ENCODE assay signal across 7 cellular contexts in genomic region chr5:75716715-75717081, GRCh38. TPM values are rescaled to one million over a fixed set of nuclear protein-coding genes. Genes with fewer than 3 reads are reported as not detected.
DNase-seq lines count a peak whose midpoint lies in the region; ATAC-seq, FAIRE-seq and TF ChIP-seq lines count a peak whose summit lies in the region.

No MANE protein-coding gene starts in this region.

- TF ChIP-seq CTCF in PC-3 (conservative IDR thresholded peaks at IDR 0.05; ENCODE audit: low read depth, low read length) (no peak), endothelial cell of umbilical vein (IDR thresholded peaks at IDR 0.05; ENCODE audit: extremely low read depth in 1 of 2, insufficient read depth in 1 of 2, low read depth in 1 of 2, low read length in 2 of 2) (no peak), ovary (IDR thresholded peaks at IDR 0.05) (no peak)

- H3K9me3 ChIP-seq in PC-3 (ENCODE audit: low read length) (no peaks in the 10 kb centered on the region), endothelial cell of umbilical vein (replicated peaks; ENCODE audit: control insufficient read depth, insufficient read depth, low read length) (no peaks in the 10 kb centered on the region), ovary (no peaks in the 10 kb centered on the region)

- H3K4me1 ChIP-seq in PC-3 (ENCODE audit: insufficient read depth, low read length) (peaks cover 6% of the 10 kb centered on the region), endothelial cell of umbilical vein (ENCODE audit: control insufficient read depth, extremely low read depth, insufficient read depth, low read length) (peaks cover 7% of the 10 kb centered on the region), ovary (ENCODE audit: insufficient read depth) (no peaks in the 10 kb centered on the region)

- TF ChIP-seq EP300 in ovary (IDR thresholded peaks at IDR 0.05) = no peak

- H3K4me3 ChIP-seq in PC-3 (ENCODE audit: low read length) (peak overlapping the region; percentile 96), endothelial cell of umbilical vein (replicated peaks in 1 of 3; ENCODE audit: insufficient read depth in 1 of 3, low read depth in 1 of 3, low read length in 3 of 3) (peak overlapping the region; percentile 49 to 88 (median 86)), ovary (peak overlapping the region; percentile 93)

- peak overlapping the region; percentile 78 for H2AFZ ChIP-seq in PC-3 (ENCODE audit: low read length)
- H2AFZ ChIP-seq in endothelial cell of umbilical vein (ENCODE audit: low read depth, low read length) = peak overlapping the region; percentile 79

- H3K79me2 ChIP-seq in PC-3 (ENCODE audit: low read length) = peaks cover 52% of the 10 kb centered on the region
- H3K79me2 ChIP-seq in endothelial cell of umbilical vein (ENCODE audit: control insufficient read depth, insufficient read depth, low read length) = peaks cover 15% of the 10 kb centered on the region

- intact Hi-C loops in PC-3 (cut with micrococcal nuclease) = no loop called here
- intact Hi-C loops in endothelial cell of umbilical vein (cut with micrococcal nuclease) = loop anchor here (1.0 to 10.0 kb wide), 6 partner anchors 150 to 662 kb away; partner anchors contain the start of genes ANKRD31, CERT1, GCNT4 and POLK
- intact Hi-C loops in ovary (cut with DNase I) = no loop called here

- TF ChIP-seq POLR2A in endothelial cell of umbilical vein (IDR thresholded peaks at IDR 0.05; ENCODE audit: low read depth, low read length) = no peak
- no peak for TF ChIP-seq POLR2A in ovary (IDR thresholded peaks at IDR 0.05)

- 0 to 2% (median 1%) methylated on average over 7 of the region's 7 CpGs for WGBS in ovary, 3 donors

- H3F3A ChIP-seq in PC-3 (ENCODE audit: low read length, unreplicated experiment) = no peaks in the 10 kb centered on the region

- H3K9me1 ChIP-seq in endothelial cell of umbilical vein (replicated peaks; ENCODE audit: control insufficient read depth, extremely low read depth, insufficient read depth, low read length) = no peaks in the 10 kb centered on the region

- H3K36me3 ChIP-seq in PC-3 (ENCODE audit: low read depth, low read length) (peaks cover 2% of the 10 kb centered on the region; the same call in 1 of the 2 replicates), endothelial cell of umbilical vein (ENCODE audit: control insufficient read depth in 2 of 2, extremely low read depth in 1 of 2, insufficient read depth in 2 of 2, low read length in 2 of 2) (peaks cover 0 to 2% of the 10 kb centered on the region in 2 experiments), ovary (no peaks in the 10 kb centered on the region)

- H3K4me2 ChIP-seq in PC-3 (ENCODE audit: low read length) (peak overlapping the region; percentile 90), endothelial cell of umbilical vein (ENCODE audit: insufficient read depth, low read length) (peak overlapping the region; percentile 86)

- no peak for FAIRE-seq in endothelial cell of umbilical vein (lab: Jason Lieb, UNC)

- DNase-seq in HEK293T (ENCODE audit: extremely low spot score) (peak; percentile 21), PC-3 (no peak), endothelial cell of umbilical vein (ENCODE audit: low read depth, low spot score) (no peak), ovary (no peak), cortex of kidney (lab: John Stamatoyannopoulos, UW) (no peak), KBM-7 (no peak)

- H3K9ac ChIP-seq in PC-3 (ENCODE audit: low read length) = peak overlapping the region; percentile 85
- peak overlapping the region; percentile 61 for H3K9ac ChIP-seq in endothelial cell of umbilical vein (replicated peaks; ENCODE audit: extremely low read depth, insufficient read depth, low read length)

- ATAC-seq in GM18861 (IDR thresholded peaks at IDR 0.05; ENCODE audit: unreplicated experiment) (peak; percentile 13), PC-3 (peak; percentile 22)

- no peaks in the 10 kb centered on the region for H3K9me2 ChIP-seq in PC-3 (replicated peaks; ENCODE audit: low read length)

- H3K27me3 ChIP-seq in PC-3 (ENCODE audit: low read length) (no peaks in the 10 kb centered on the region), endothelial cell of umbilical vein (ENCODE audit: control insufficient read depth in 2 of 2, insufficient read depth in 2 of 2, low read length in 2 of 2) (peaks cover 8 to 9% of the 10 kb centered on the region in 2 experiments), ovary (no peaks in the 10 kb centered on the region)

- POLR2A ChIA-PET in HEK293T (lab: Yijun Ruan, JAX) (interaction anchor here (0.8 to 1.3 kb wide), 6 partner anchors 10 to 42 kb away, joined by 3 to 10 read pairs (median 3); no protein-coding TSS in a partner anchor), PC-3 (lab: Charles Lee; ENCODE audit: unreplicated experiment) (interaction anchor here (0.7 kb wide), 1 partner anchor 477 kb away, joined by 4 read pairs; no protein-coding TSS in a partner anchor), endothelial cell of umbilical vein (lab: Charles Lee) (no interaction called here)

- H3K27ac ChIP-seq in PC-3 (ENCODE audit: low read length) (peak overlapping the region; percentile 91), endothelial cell of umbilical vein (ENCODE audit: insufficient read depth, low read depth, low read length) (peak overlapping the region; percentile 53), ovary (peak overlapping the region in 1 of 2 donors; percentile 67)

- H4K20me1 ChIP-seq in PC-3 (ENCODE audit: low read length) (no peaks in the 10 kb centered on the region), endothelial cell of umbilical vein (replicated peaks; ENCODE audit: control insufficient read depth, extremely low read depth, insufficient read depth, low read length) (no peaks in the 10 kb centered on the region)

- CTCF ChIA-PET in HEK293T (lab: Yijun Ruan, JAX) (no interaction called here), PC-3 (lab: Charles Lee) (interaction anchor here (0.7 kb wide), 1 partner anchor 48 kb away, joined by 3 read pairs; no protein-coding TSS in a partner anchor), endothelial cell of umbilical vein (lab: Charles Lee) (interaction anchor here (0.6 to 1.5 kb wide), 5 partner anchors 11 to 380 kb away, joined by 3 to 8 read pairs (median 3); partner anchors contain the start of gene HMGCR)

- BruUV-seq in PC-3 (replicated peaks; lab: Mats Ljungman, UMichigan) (TSS peak; percentile 75), endothelial cell of umbilical vein (replicated peaks; lab: Mats Ljungman, UMichigan) (TSS peak; percentile 66)

- in situ Hi-C loops in KBM-7 (cut with MboI; ENCODE audit: low pct_unique_long_range_greater_than_20kb, low sequenced_read_pairs) = no loop called here

- dilution Hi-C loops in endothelial cell of umbilical vein (cut with MboI; ENCODE audit: extremely low pct_ligation_motif_present, low sequenced_read_pairs) = no loop called here

TF ChIP-seq in HEK293T, 16 proteins besides CTCF, POLR2A, EP300 and RAD21:
- TF ChIP-seq L3MBTL2 (conservative IDR thresholded peaks at IDR 0.05) = no peak

TF ChIP-seq in endothelial cell of umbilical vein, 7 proteins besides CTCF, POLR2A, EP300 and RAD21:
- no peak for TF ChIP-seq POLR2AphosphoS5 (IDR thresholded peaks at IDR 0.05; ENCODE audit: insufficient read depth, low read depth, low read length)
- TF ChIP-seq, protein P1, sequence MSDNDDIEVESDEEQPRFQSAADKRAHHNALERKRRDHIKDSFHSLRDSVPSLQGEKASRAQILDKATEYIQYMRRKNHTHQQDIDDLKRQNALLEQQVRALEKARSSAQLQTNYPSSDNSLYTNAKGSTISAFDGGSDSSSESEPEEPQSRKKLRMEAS (IDR thresholded peaks at IDR 0.05; ENCODE audit: insufficient read depth, insufficient read length) = no peak
- TF ChIP-seq GATA2 (IDR thresholded peaks at IDR 0.05; ENCODE audit: insufficient read depth, insufficient read length, low read depth, low read length) = no peak
- no peak for TF ChIP-seq FOS (IDR thresholded peaks at IDR 0.05; ENCODE audit: borderline replicate concordance, insufficient read depth, low read length)
- TF ChIP-seq MYC (IDR thresholded peaks at IDR 0.05; ENCODE audit: low read depth, low read length) = no peak
- TF ChIP-seq EZH2 (IDR thresholded peaks at IDR 0.05; ENCODE audit: borderline replicate concordance, low read depth, low read length, severe bottlenecking) = no peak
- no peak for TF ChIP-seq JUN (IDR thresholded peaks at IDR 0.05; ENCODE audit: borderline replicate concordance, insufficient read depth, insufficient read length, low read depth)

RNA-seq across cellular contexts. Expression of gene POC5, which starts 0.5 kb away (rescaled TPM):
- total RNA-seq in PC-3 (2014; rRNA removed) (8.1 and 9.7 TPM in 2 replicates), endothelial cell of umbilical vein (7.8 and 8.3 TPM in 2 replicates), ovary (10 to 100 TPM in 5 of 7 donors, 1 to 10 TPM in 2; 8.3 to 14.4 (median 12.1) TPM)
- polyA plus RNA-seq in endothelial cell of umbilical vein (10.9 and 15.9 TPM in 2 replicates), ovary (10 to 100 TPM; 10.8 to 12.3 TPM)
- polyA plus RNA-seq in endothelial cell of umbilical vein (2011; cell fraction: cytosol; rRNA removed) = 9.6 and 14.4 TPM in 2 replicates
- polyA plus RNA-seq in endothelial cell of umbilical vein (2011; cell fraction: nucleus; rRNA removed) = 21.0 and 25.9 TPM in 2 replicates
- 7.0 and 10.0 TPM in 2 replicates for polyA plus RNA-seq in endothelial cell of umbilical vein (2012)
- polyA minus RNA-seq in endothelial cell of umbilical vein = 7.3 and 10.9 TPM in 2 replicates
- 12.3 TPM for polyA minus RNA-seq in endothelial cell of umbilical vein (2011; cell fraction: cytosol; rRNA and poly(A)+ RNA removed)
- 8.4 and 16.6 TPM in 2 replicates for polyA minus RNA-seq in endothelial cell of umbilical vein (2011; cell fraction: nucleus; rRNA and poly(A)+ RNA removed)
